ENCODE assay signal across 8 cellular contexts in genomic region chr11:75031771-75032549, GRCh38. TPM values are rescaled to one million over a fixed set of nuclear protein-coding genes. Genes with fewer than 3 reads are reported as not detected.
A peak's percentile ranks its signal among the peaks of the same experiment; 100 is the strongest.
DNase-seq lines count a peak whose midpoint lies in the region; TF ChIP-seq lines count a peak whose summit lies in the region.

No MANE protein-coding gene starts in this region.

- POLR2A ChIA-PET in HEK293 (lab: Yijun Ruan, JAX) (no interaction called here), PC-9 (lab: Charles Lee; ENCODE audit: unreplicated experiment) (no interaction called here)

- no TSS peak for BruUV-seq in PC-9 (replicated peaks; lab: Mats Ljungman, UMichigan)

- CTCF ChIA-PET in HEK293 (lab: Yijun Ruan, JAX) (interaction anchor here (0.6 to 3.7 kb wide), 28 partner anchors 9 to 1162 kb away, joined by 3 to 35 read pairs (median 3); no protein-coding TSS in a partner anchor), PC-9 (lab: Charles Lee) (interaction anchor here (1.0 to 1.5 kb wide), 2 partner anchors 9 to 21 kb away, joined by 3 to 5 read pairs; no protein-coding TSS in a partner anchor)

- H3K9me3 ChIP-seq in HEK293 (ENCODE audit: control insufficient read depth, insufficient read depth, low read depth, low read length) (no peaks in the 10 kb centered on the region), PC-9 (ENCODE audit: insufficient read depth, low read depth) (no peaks in the 10 kb centered on the region), tibial artery (no peaks in the 10 kb centered on the region)

- no peaks in the 10 kb centered on the region for H3F3A ChIP-seq in PC-9 (ENCODE audit: insufficient read depth, low read depth)

- no peak overlapping the region for H2AFZ ChIP-seq in PC-9

- H3K4me3 ChIP-seq in HEK293 (ENCODE audit: low read depth, low read length) (no peak overlapping the region), PC-9 (no peak overlapping the region), fibroblast of pulmonary artery (replicated peaks; ENCODE audit: low read depth, low read length) (no peak overlapping the region), tibial artery (no peak overlapping the region)

- peak in 8 of 14 donors; percentile 7 to 63 (median 35) for DNase-seq in C1 segment of cervical spinal cord (lab: John Stamatoyannopoulos, UW)
- peak; percentile 35 to 57 for DNase-seq in PC-9
- DNase-seq in activated T-helper 1 cell treated with Interleukin-2 at 50 U/mL for 16 hours (ENCODE audit: low read depth) = peak; percentile 20
- peak; percentile 82 for DNase-seq in fibroblast of pulmonary artery (ENCODE audit: low read depth)
- peak; percentile 18 for DNase-seq in occipital lobe (lab: John Stamatoyannopoulos, UW)
- peak in 1 of 2 donors; percentile 57 for DNase-seq in tibial artery
- DNase-seq in middle frontal gyrus (ENCODE audit: extremely low spot score, low spot score) = no peak

- H3K4me1 ChIP-seq in HEK293 (ENCODE audit: control insufficient read depth, insufficient read depth, low read length) = no peaks in the 10 kb centered on the region
- 0 out of 2 replicates have a peak, but pooled peaks cover 6% of the 10 kb centered on the region for H3K4me1 ChIP-seq in PC-9 (replicated peaks; ENCODE audit: insufficient read depth)
- H3K4me1 ChIP-seq in tibial artery = no peaks in the 10 kb centered on the region

- H3K36me3 ChIP-seq in HEK293 (ENCODE audit: control insufficient read depth in 2 of 2, insufficient read depth in 1 of 2, low read length in 2 of 2) (no peaks in the 10 kb centered on the region), PC-9 (ENCODE audit: low read depth) (no peaks in the 10 kb centered on the region), tibial artery (no peaks in the 10 kb centered on the region)

- TF ChIP-seq CTCF in HEK293 (tag by site-specific recombination; IDR thresholded peaks at IDR 0.05) (peak; percentile 69), PC-9 (conservative IDR thresholded peaks at IDR 0.05) (peak; percentile 89), fibroblast of pulmonary artery (IDR thresholded peaks at IDR 0.05; ENCODE audit: low read length, missing control alignments) (peak; percentile 87), tibial artery (IDR thresholded peaks at IDR 0.05) (peak; percentile 45 to 52)

- H4K20me1 ChIP-seq in PC-9 (ENCODE audit: insufficient read depth) = no peaks in the 10 kb centered on the region

- no peaks in the 10 kb centered on the region for H3K79me2 ChIP-seq in PC-9 (ENCODE audit: low read depth)

- H3K4me2 ChIP-seq in PC-9 = no peak overlapping the region

- intact Hi-C loops in PC-9 (cut with micrococcal nuclease; ENCODE audit: unreplicated experiment) (no loop called here), tibial artery (cut with DNase I; ENCODE audit: low total_unique reads) (loop anchor here (5.0 kb wide), 1 partner anchor 105 kb away; no protein-coding TSS in a partner anchor)

- H3K27ac ChIP-seq in HEK293 (ENCODE audit: extremely low read depth, low read depth, low read length) = no peak overlapping the region
- H3K27ac ChIP-seq in PC-9 = no peak overlapping the region
- H3K27ac ChIP-seq in tibial artery = no peak overlapping the region

- H3K27me3 ChIP-seq in PC-9 (ENCODE audit: insufficient read depth, low read depth) (peaks cover 27% of the 10 kb centered on the region), tibial artery (no peaks in the 10 kb centered on the region)

- H3K9me2 ChIP-seq in PC-9 (ENCODE audit: insufficient read depth) = no peaks in the 10 kb centered on the region

TF ChIP-seq in HEK293, 187 proteins besides CTCF, POLR2A, EP300 and RAD21:
- TF ChIP-seq HOXC10 (CRISPR knock-in tag; IDR thresholded peaks at IDR 0.05) (no peak), ZSCAN23 (tag by site-specific recombination; IDR thresholded peaks at IDR 0.05) (no peak), ZNF654 (tag by site-specific recombination; IDR thresholded peaks at IDR 0.05; ENCODE audit: low read depth) (peak; percentile 58), ZNF2 (tag by site-specific recombination; IDR thresholded peaks at IDR 0.05) (0 out of 2 replicates have a peak, but pooled peaks have one; percentile 47)

RNA-seq across cellular contexts. Expression of gene NEU3, which starts 43.2 kb away (rescaled TPM):
- 9.9 and 11.8 TPM in 2 replicates for total RNA-seq in PC-9 (2021)
- 19.0 TPM for total RNA-seq in occipital lobe
